ENCODE assay signal across 8 cellular contexts in the genomic region with DNA sequence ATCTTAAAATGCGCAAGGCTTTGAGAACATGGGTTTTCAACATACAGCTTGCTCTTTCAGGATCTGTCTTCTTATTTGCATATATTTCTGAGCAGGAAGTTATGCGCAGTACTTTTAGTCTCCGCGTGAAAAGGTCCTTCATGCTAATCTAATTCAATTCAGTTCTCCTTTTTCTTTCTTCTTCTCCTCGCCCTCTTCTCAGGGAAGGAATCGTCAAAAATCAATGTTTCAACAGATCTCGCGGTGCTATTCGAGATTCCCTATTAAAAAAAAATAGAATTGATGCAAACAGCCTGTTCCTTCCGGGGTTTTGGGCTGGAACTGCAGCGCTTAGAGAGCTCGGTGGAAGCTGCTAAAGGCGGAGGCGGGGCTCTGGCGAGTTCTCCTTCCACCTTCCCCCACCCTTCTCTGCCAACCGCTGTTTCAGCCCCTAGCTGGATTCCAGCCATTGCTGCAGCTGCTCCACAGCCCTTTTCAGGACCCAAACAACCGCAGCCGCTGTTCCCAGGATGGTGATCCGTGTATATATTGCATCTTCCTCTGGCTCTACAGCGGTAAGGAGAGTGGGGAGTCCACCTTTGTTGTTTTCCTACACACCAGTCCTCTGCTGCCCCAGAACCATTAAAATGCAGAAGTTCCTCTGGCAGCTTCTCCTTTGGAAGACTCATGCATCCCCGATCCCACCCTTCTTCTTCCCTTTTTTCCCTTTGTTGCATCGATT. TPM values are rescaled to one million over a fixed set of nuclear protein-coding genes. Genes with fewer than 3 reads are reported as not detected.
A peak's percentile ranks its signal among the peaks of the same experiment; 100 is the strongest.
DNase-seq lines count a peak whose midpoint lies in the region; ATAC-seq and TF ChIP-seq lines count a peak whose summit lies in the region.

A gene with protein sequence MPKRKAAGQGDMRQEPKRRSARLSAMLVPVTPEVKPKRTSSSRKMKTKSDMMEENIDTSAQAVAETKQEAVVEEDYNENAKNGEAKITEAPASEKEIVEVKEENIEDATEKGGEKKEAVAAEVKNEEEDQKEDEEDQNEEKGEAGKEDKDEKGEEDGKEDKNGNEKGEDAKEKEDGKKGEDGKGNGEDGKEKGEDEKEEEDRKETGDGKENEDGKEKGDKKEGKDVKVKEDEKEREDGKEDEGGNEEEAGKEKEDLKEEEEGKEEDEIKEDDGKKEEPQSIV (minus strand): TSS at position 222 of the 721 bp plus-strand sequence. CDS start 80,364 bp downstream, outside the sequence.
A gene (plus strand): TSS at position 411 of the 721 bp plus-strand sequence. CDS start 99 bp downstream, at position 510.

- H4K20me1 ChIP-seq in OCI-LY3 (ENCODE audit: insufficient read depth, low read length): peaks cover 4% of the 10 kb centered on the region; the same call in 1 of the 2 replicates

- peak within 1 kb of the TSS; percentile 79 for H3K4me2 ChIP-seq in OCI-LY3 (ENCODE audit: low read length)

- ATAC-seq in GM18907 (IDR thresholded peaks at IDR 0.05; ENCODE audit: unreplicated experiment) (peak; percentile 98), HG03159 (IDR thresholded peaks at IDR 0.05; ENCODE audit: unreplicated experiment) (peak; percentile 94)

- DNase-seq in AG09309 (ENCODE audit: low read depth): peak; percentile 59
- peak; percentile 66 for DNase-seq in activated T-cell treated with anti-CD3 and anti-CD28 coated beads, Interleukin-2, amount 50 U/mL, for 1 hour
- peak; percentile 71 for DNase-seq in stimulated activated CD8-positive, alpha-beta memory T cell treated with anti-CD3 and anti-CD28 coated beads, Interleukin-4, amount 100 ng/mL, for 48 hours

- H3K4me3 ChIP-seq in AG09309 (ENCODE audit: control insufficient read depth, low read depth, low read length): peak within 1 kb of the TSS; percentile 70
- peak within 1 kb of the TSS; percentile 97 for H3K4me3 ChIP-seq in OCI-LY3 (ENCODE audit: low read length)
- peak within 1 kb of the TSS; percentile 62 to 68 for H3K4me3 ChIP-seq in esophagus (ENCODE audit: low read depth in 1 of 2, low read length in 2 of 2)
- peak within 1 kb of the TSS; percentile 83 to 94 for H3K4me3 ChIP-seq in mucosa of rectum (ENCODE audit: low read length in 2 of 2)

- peaks cover 22% of the 10 kb centered on the region for H3K4me1 ChIP-seq in OCI-LY3 (ENCODE audit: low read length)
- H3K4me1 ChIP-seq in esophagus (ENCODE audit: control insufficient read depth in 2 of 2, insufficient read depth in 2 of 2, low read length in 1 of 2): no peaks in the 10 kb centered on the region
- H3K4me1 ChIP-seq in mucosa of rectum (ENCODE audit: control insufficient read depth in 2 of 2, insufficient read depth in 2 of 2, low read length in 2 of 2): peaks cover 0 to 3% of the 10 kb centered on the region in 2 donors

- H3K79me2 ChIP-seq in OCI-LY3 (ENCODE audit: low read length): peaks cover 46% of the 10 kb centered on the region

- H3K9ac ChIP-seq in OCI-LY3 (ENCODE audit: low read length): peak within 1 kb of the TSS; percentile 97
- H3K9ac ChIP-seq in mucosa of rectum (ENCODE audit: low read depth in 1 of 2, low read length in 2 of 2): peak within 1 kb of the TSS; percentile 68 to 74

- no peaks in the 10 kb centered on the region for H3K27me3 ChIP-seq in OCI-LY3 (ENCODE audit: low read depth, low read length)
- H3K27me3 ChIP-seq in esophagus (ENCODE audit: control insufficient read depth in 1 of 2, insufficient read depth in 2 of 2, low read length in 2 of 2): no peaks in the 10 kb centered on the region
- no peaks in the 10 kb centered on the region for H3K27me3 ChIP-seq in mucosa of rectum (ENCODE audit: control insufficient read depth in 2 of 2, insufficient read depth in 2 of 2, low read length in 2 of 2)

- H3K36me3 ChIP-seq in OCI-LY3 (replicated peaks; ENCODE audit: low read depth, low read length): peaks cover 5% of the 10 kb centered on the region
- H3K36me3 ChIP-seq in esophagus (ENCODE audit: control insufficient read depth in 2 of 2, insufficient read depth in 2 of 2, low read length in 1 of 2): no peaks in the 10 kb centered on the region
- no peaks in the 10 kb centered on the region for H3K36me3 ChIP-seq in mucosa of rectum (ENCODE audit: control insufficient read depth in 2 of 2, insufficient read depth in 2 of 2, low read length in 2 of 2)

- H3K27ac ChIP-seq in OCI-LY3 (ENCODE audit: low read length) (peak within 1 kb of the TSS; percentile 96), esophagus (ENCODE audit: low read depth in 2 of 2, low read length in 1 of 2) (peak within 1 kb of the TSS; percentile 74 to 79), mucosa of rectum (ENCODE audit: low read depth in 2 of 2, low read length in 2 of 2) (peak within 1 kb of the TSS; percentile 78 to 83)

- H3K9me3 ChIP-seq in OCI-LY3 (ENCODE audit: insufficient read depth, low read length) (no peaks in the 10 kb centered on the region), esophagus (ENCODE audit: control insufficient read depth in 2 of 2, insufficient read depth in 1 of 2, low read depth in 1 of 2, low read length in 1 of 2) (no peaks in the 10 kb centered on the region), mucosa of rectum (ENCODE audit: control insufficient read depth in 2 of 2, low read length in 2 of 2) (no peaks in the 10 kb centered on the region)

- whole genome bisulfite sequencing in esophagus, 2 donors: 0 to 16% methylated on average over 22 of the region's 22 CpGs

- no peak for TF ChIP-seq CTCF in AG09309 (IDR thresholded peaks at IDR 0.05; ENCODE audit: control insufficient read depth, insufficient read depth, low read depth, low read length, missing control alignments)
- TF ChIP-seq CTCF in OCI-LY3 (IDR thresholded peaks at IDR 0.05; ENCODE audit: low read depth, low read length): no peak

- H2AFZ ChIP-seq in OCI-LY3 (ENCODE audit: low read depth, low read length): peak within 1 kb of the TSS; percentile 84

RNA-seq across cellular contexts. Expression of the first gene that starts in this region (rescaled TPM):
- 10 to 100 TPM; 10.1 to 14.1 TPM for polyA plus RNA-seq in esophagus

RNA-seq across cellular contexts. Expression of the second gene that starts in this region (rescaled TPM):
- 10 to 100 TPM; 36.9 to 46.7 TPM for polyA plus RNA-seq in esophagus

Comparison
In these comparisons a context has a peak if more than half of its experiments do, and no peak if none do; other contexts are left out.
1. Peak in every context shown above with its lines: DNase-seq, ATAC-seq, H3K4me3 ChIP-seq and H3K27ac ChIP-seq.